ENCODE assay signal across 16 cellular contexts in the genomic region with DNA sequence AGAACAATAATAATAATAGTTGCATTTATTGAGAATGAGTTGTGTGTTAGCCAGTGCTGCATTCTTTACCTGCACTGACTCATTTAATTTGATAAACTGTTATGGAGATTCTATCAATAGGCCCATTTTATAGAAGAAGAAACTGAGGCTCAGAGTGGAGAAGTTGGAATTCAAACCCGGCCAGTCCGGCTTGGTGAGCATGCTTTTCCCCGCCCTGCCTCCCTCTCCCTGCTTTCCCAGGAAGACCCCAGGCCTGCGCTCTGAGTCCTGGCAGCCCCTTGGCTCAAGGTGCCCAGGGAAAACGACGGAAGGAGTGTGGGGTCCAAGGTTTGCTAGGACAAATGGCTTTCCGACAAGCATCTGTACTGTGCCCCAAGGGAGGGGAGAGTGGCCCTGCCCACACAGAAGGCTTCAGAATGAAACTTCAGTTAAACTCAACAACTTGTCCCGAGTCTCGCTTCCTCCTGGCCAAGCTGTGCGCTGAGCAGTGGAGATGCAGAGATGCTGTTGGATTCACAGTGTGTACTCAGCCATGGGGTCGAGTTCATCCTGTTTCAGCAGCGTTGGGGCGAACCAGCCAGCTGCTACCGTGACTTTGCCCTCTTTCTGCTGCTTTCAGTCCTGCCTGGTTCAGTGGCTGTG. TPM values are rescaled to one million over a fixed set of nuclear protein-coding genes. Genes with fewer than 3 reads are reported as not detected.
DNase-seq lines count a peak whose midpoint lies in the region; ATAC-seq, FAIRE-seq and TF ChIP-seq lines count a peak whose summit lies in the region.
"Had no signal": no experiment of that assay in that cellular context is flagged by ENCODE, and none has a peak within 500 bp of the region (broad histone marks: within the 10 kb centered on the region; RNA-seq: fewer than 3 reads in every experiment).

No MANE protein-coding gene starts in this region.

- no peak overlapping the region for H2AFZ ChIP-seq in keratinocyte (ENCODE audit: control insufficient read depth, low read length)

- no peak overlapping the region for H3K4me3 ChIP-seq in keratinocyte (ENCODE audit: control insufficient read depth in 2 of 3, extremely low read depth in 1 of 3, insufficient read depth in 2 of 3, low read depth in 1 of 3, low read length in 3 of 3)
- H3K4me3 ChIP-seq: adrenal gland, heart right ventricle, prostate gland had no signal

- no peak overlapping the region for H3K4me2 ChIP-seq in keratinocyte (ENCODE audit: control insufficient read depth, extremely low read depth, insufficient read depth, low read depth, low read length)

- H3K4me1 ChIP-seq in keratinocyte (ENCODE audit: control insufficient read depth, extremely low read depth, insufficient read depth, low read length): peaks cover 14% of the 10 kb centered on the region
- H3K4me1 ChIP-seq: adrenal gland, heart right ventricle, prostate gland had no signal

- H4K20me1 ChIP-seq in keratinocyte (ENCODE audit: control insufficient read depth, extremely low read depth, insufficient read depth, low read length): no peaks in the 10 kb centered on the region

- no peaks in the 10 kb centered on the region for H3K9me1 ChIP-seq in keratinocyte (ENCODE audit: control insufficient read depth, extremely low read depth, insufficient read depth, low read length)

- FAIRE-seq in keratinocyte (lab: Jason Lieb, UNC) (peak; percentile 13), HTR-8/SVneo (lab: Jason Lieb, UNC) (no peak)

- H3K27ac ChIP-seq in keratinocyte (ENCODE audit: control insufficient read depth, insufficient read depth, low read length): peak overlapping the region; percentile 88
- H3K27ac ChIP-seq: adrenal gland, heart right ventricle, prostate gland had no signal

- no peaks in the 10 kb centered on the region for H3K9me3 ChIP-seq in keratinocyte (ENCODE audit: control insufficient read depth, low read depth, low read length)
- H3K9me3 ChIP-seq: adrenal gland, heart right ventricle, prostate gland had no signal

- no peaks in the 10 kb centered on the region for H3K36me3 ChIP-seq in keratinocyte (ENCODE audit: control insufficient read depth in 2 of 2, extremely low read depth in 1 of 2, insufficient read depth in 2 of 2, low read length in 2 of 2)
- H3K36me3 ChIP-seq: adrenal gland, heart right ventricle, prostate gland had no signal

- H3K9ac ChIP-seq in keratinocyte (ENCODE audit: control insufficient read depth, extremely low read depth, insufficient read depth, low read length): no peak overlapping the region

- no peaks in the 10 kb centered on the region for H3K79me2 ChIP-seq in keratinocyte (ENCODE audit: control insufficient read depth, insufficient read depth, low read length)

- DNase-seq in D341Med (ENCODE audit: low spot score): peak; percentile 6
- peak; percentile 51 for DNase-seq in GM20000 (ENCODE audit: low spot score)
- DNase-seq in MV-4-11 (lab: John Stamatoyannopoulos, UW): peak; percentile 78
- no peak for DNase-seq in keratinocyte (ENCODE audit: low read depth, low spot score)
- DNase-seq in HTR-8/SVneo (ENCODE audit: insufficient read length, low spot score): no peak
- DNase-seq in NOMO-1 treated with DMSO at 0.1 percent for 48 hours (lab: John Stamatoyannopoulos, UW; ENCODE audit: unreplicated experiment): no peak
- DNase-seq: activated CD4-positive, alpha-beta T cell treated with anti-CD3 and anti-CD28 coated beads, Interleukin-2, amount 10 ng/mL, durations not matched to agents 24 days and 14 days; activated T-cell treated with anti-CD3 and anti-CD28 coated beads, Interleukin-2, amount 50 U/mL, for 4 hours; adrenal gland; DMS 273 treated with DMSO at 0.1 percent for 48 hours; heart right ventricle; NCI-H1417; NCI-H446 treated with DMSO at 0.1 percent for 48 hours had no signal

- TF ChIP-seq CTCF in GM20000 (IDR thresholded peaks at IDR 0.05; ENCODE audit: extremely low read depth, missing control alignments) (no peak), keratinocyte (optimal IDR thresholded peaks at IDR 0.05 in 1 of 3, IDR thresholded peaks at IDR 0.05 in 1 of 3, conservative IDR thresholded peaks at IDR 0.05 in 1 of 3; ENCODE audit: extremely low read depth in 1 of 3, insufficient read depth in 2 of 3, low read length in 3 of 3) (no peak)

- dilution Hi-C loops in keratinocyte (cut with MboI; ENCODE audit: extremely low pct_ligation_motif_present, low sequenced_read_pairs): no loop called here

- ATAC-seq in GM21825 (IDR thresholded peaks at IDR 0.05; ENCODE audit: unreplicated experiment) (no peak), GM18861 (IDR thresholded peaks at IDR 0.05; ENCODE audit: unreplicated experiment) (no peak)
- ATAC-seq: activated T-cell treated with anti-CD3 and anti-CD28 coated beads, Interleukin-2, amount 50 U/mL, for 4 hours had no signal

- no peaks in the 10 kb centered on the region for H3K27me3 ChIP-seq in keratinocyte (ENCODE audit: control insufficient read depth, extremely low read depth, insufficient read depth, low read length)
- H3K27me3 ChIP-seq: adrenal gland had no signal

RNA-seq across cellular contexts. Expression of a gene that starts 23.3 kb away (rescaled TPM):
- polyA plus RNA-seq in keratinocyte: not detected in 3 replicates
- not detected for polyA plus RNA-seq in keratinocyte (2011; ENCODE audit: low read depth)
- not detected in 2 replicates for polyA plus RNA-seq in keratinocyte (2011; cell fraction: cytosol; rRNA removed)
- not detected in 2 replicates for polyA plus RNA-seq in keratinocyte (2011; cell fraction: nucleus; rRNA removed)
- polyA plus RNA-seq in keratinocyte (2012; ENCODE audit: low replicate concordance): not detected in 2 replicates
- not detected in 3 replicates for polyA minus RNA-seq in keratinocyte
- not detected for polyA minus RNA-seq in keratinocyte (2011; cell fraction: cytosol; rRNA and poly(A)+ RNA removed)
- not detected in 2 replicates for polyA minus RNA-seq in keratinocyte (2011; cell fraction: nucleus; rRNA and poly(A)+ RNA removed)
- polyA plus RNA-seq: adrenal gland, heart right ventricle had no signal

RNA-seq across cellular contexts. Expression of a gene that starts 40.7 kb away (rescaled TPM):
- polyA plus RNA-seq in keratinocyte: 0.03 to 0.32 TPM (median 0.05 TPM) in 3 replicates
- not detected for polyA plus RNA-seq in keratinocyte (2011; ENCODE audit: low read depth)
- 0.04 TPM in 1 of 2 replicates, not detected in the other for polyA plus RNA-seq in keratinocyte (2011; cell fraction: cytosol; rRNA removed)
- polyA plus RNA-seq in keratinocyte (2011; cell fraction: nucleus; rRNA removed): not detected in 2 replicates
- polyA plus RNA-seq in keratinocyte (2012; ENCODE audit: low replicate concordance): 0.05 TPM in 1 of 2 replicates, not detected in the other
- polyA minus RNA-seq in keratinocyte: 1.6 TPM in 1 of 3 replicates, not detected in the others
- not detected for polyA minus RNA-seq in keratinocyte (2011; cell fraction: cytosol; rRNA and poly(A)+ RNA removed)
- polyA minus RNA-seq in keratinocyte (2011; cell fraction: nucleus; rRNA and poly(A)+ RNA removed): not detected in 2 replicates

Comparison
In these comparisons a context has a peak if more than half of its experiments do, and no peak if none do; other contexts are left out.
1. DNase-seq: peak in D341Med (single experiment), GM20000 (single experiment) and MV-4-11 (single experiment); none in keratinocyte (single experiment), HTR-8/SVneo (single experiment) and NOMO-1 treated with DMSO at 0.1 percent for 48 hours (single experiment).